Comparison of ENCODE assay signal across 29 cellular contexts in the genomic region with DNA sequence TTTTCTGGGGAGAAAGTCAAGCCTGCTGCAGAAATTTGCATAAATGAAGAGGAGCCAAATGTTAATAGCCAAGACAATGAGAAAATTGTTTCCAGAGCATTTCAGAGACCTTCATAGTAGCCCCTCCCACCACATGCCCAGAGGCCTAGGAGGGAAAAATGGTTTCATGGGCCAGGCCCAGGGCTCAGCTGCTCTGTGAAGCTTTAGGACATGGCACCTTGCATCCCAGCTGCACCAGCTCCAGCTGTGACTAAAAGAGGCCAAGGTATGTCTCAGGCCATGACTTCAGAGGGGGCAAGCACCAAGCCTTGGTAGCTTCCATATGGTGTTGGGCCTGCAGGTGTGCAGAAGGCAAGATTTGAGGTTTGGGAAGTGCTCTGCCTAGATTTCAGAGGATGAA.
"Had no signal": no experiment of that assay in that cellular context is flagged by ENCODE, and none has a peak within 500 bp of the region (broad histone marks: within the 10 kb centered on the region; RNA-seq: fewer than 3 reads in every experiment).

No MANE protein-coding gene starts in this region.

- H3K4me3 ChIP-seq: neural progenitor cell, ovary, psoas muscle, right lobe of liver, sigmoid colon, suprapubic skin, testis, tibial artery, transverse colon, upper lobe of right lung, uterus had no signal

- H2AFZ ChIP-seq: neural progenitor cell, parathyroid adenoma had no signal

- ATAC-seq: naive thymus-derived CD4-positive, alpha-beta T cell; psoas muscle; right cardiac atrium; right lobe of liver; stimulated activated effector memory CD8-positive, alpha-beta T cell treated with anti-CD3 and anti-CD28 coated beads, Interleukin-12 subunit alpha, Interleukin-12 subunit beta, amount 100 ng/mL, for 72 hours; stimulated activated naive CD8-positive, alpha-beta T cell treated with anti-CD3 and anti-CD28 coated beads, Interleukin-15, amount 100 ng/mL, for 72 hours; stimulated activated naive CD8-positive, alpha-beta T cell treated with anti-CD3 and anti-CD28 coated beads, Interleukin-15, Interleukin-2, amounts not matched to agents 100 U/mL and 50 U/mL, for 24 hours; upper lobe of right lung had no signal

- H3K27ac ChIP-seq: neural progenitor cell, ovary, parathyroid adenoma, psoas muscle, right lobe of liver, sigmoid colon, suprapubic skin, testis, tibial artery, transverse colon, upper lobe of right lung, uterus had no signal

- H3K27me3 Mint-ChIP-seq: naive thymus-derived CD4-positive, alpha-beta T cell; progenitor cell of endocrine pancreas; stimulated activated naive CD8-positive, alpha-beta T cell treated with anti-CD3 and anti-CD28 coated beads, Interleukin-15, amount 100 ng/mL, for 72 hours; type B pancreatic cell had no signal

- H3K4me1 Mint-ChIP-seq: nephron, neural progenitor cell had no signal

- H3K36me3 ChIP-seq: neural progenitor cell, ovary, right lobe of liver, sigmoid colon, suprapubic skin, tibial artery, transverse colon, upper lobe of right lung, uterus had no signal

- H3K36me3 Mint-ChIP-seq: neural progenitor cell, type B pancreatic cell had no signal

- H3K27me3 ChIP-seq: neural progenitor cell, ovary, right lobe of liver, sigmoid colon, suprapubic skin, testis, tibial artery, transverse colon, upper lobe of right lung, uterus had no signal

- H3K27ac Mint-ChIP-seq: nephron; neural progenitor cell; progenitor cell of endocrine pancreas; stimulated activated naive CD8-positive, alpha-beta T cell treated with anti-CD3 and anti-CD28 coated beads, Interleukin-15, amount 100 ng/mL, for 72 hours; type B pancreatic cell had no signal

- H3K4me3 Mint-ChIP-seq: naive thymus-derived CD4-positive, alpha-beta T cell; nephron; neural progenitor cell; stimulated activated effector memory CD8-positive, alpha-beta T cell treated with anti-CD3 and anti-CD28 coated beads, Interleukin-12 subunit alpha, Interleukin-12 subunit beta, amount 100 ng/mL, for 72 hours; stimulated activated naive CD8-positive, alpha-beta T cell treated with anti-CD3 and anti-CD28 coated beads, Interleukin-15, amount 100 ng/mL, for 72 hours; type B pancreatic cell had no signal

- H3K9me3 Mint-ChIP-seq: nephron, neural progenitor cell, type B pancreatic cell had no signal

- H3K9ac ChIP-seq: neural progenitor cell, parathyroid adenoma had no signal

- DNase-seq: naive thymus-derived CD4-positive, alpha-beta T cell; occipital lobe; ovary; posterior cingulate gyrus; psoas muscle; right cardiac atrium; right lobe of liver; sigmoid colon; small intestine; stimulated activated CD4-positive, alpha-beta T cell treated with anti-CD3 and anti-CD28 coated beads, Interleukin-15, amount 100 ng/mL, for 24 hours; stimulated activated CD4-positive, alpha-beta T cell treated with anti-CD3 and anti-CD28 coated beads, Interleukin-2, amount 100 ng/mL, for 24 hours; stimulated activated CD4-positive, alpha-beta T cell treated with anti-CD3 and anti-CD28 coated beads, Interleukin-2, amount 100 ng/mL, for 48 hours; stimulated activated CD4-positive, alpha-beta T cell treated with anti-CD3 and anti-CD28 coated beads, Interleukin-4, amount 100 ng/mL, for 24 hours; stimulated activated naive CD4-positive, alpha-beta T cell; stimulated activated naive CD8-positive, alpha-beta T cell treated with anti-CD3 and anti-CD28 coated beads, Interleukin-15, amount 100 ng/mL, for 72 hours; stimulated activated naive CD8-positive, alpha-beta T cell treated with anti-CD3 and anti-CD28 coated beads, Interleukin-15, Interleukin-2, amounts not matched to agents 100 U/mL and 50 U/mL, for 24 hours; substantia nigra; testis; tibial artery; transverse colon; upper lobe of right lung; uterus had no signal

- H3K4me1 ChIP-seq: neural progenitor cell, parathyroid adenoma, psoas muscle, right lobe of liver, sigmoid colon, suprapubic skin, testis, tibial artery, upper lobe of right lung, uterus had no signal

- H3K4me2 ChIP-seq: neural progenitor cell had no signal

- H3K9me3 ChIP-seq: ovary, psoas muscle, right lobe of liver, sigmoid colon, suprapubic skin, testis, tibial artery, transverse colon, upper lobe of right lung, uterus had no signal
